Comparison of ENCODE assay signal across 9 cellular contexts in genomic region chr6:14665827-14666724, GRCh38.
DNase-seq lines count a peak whose midpoint lies in the region; ATAC-seq and TF ChIP-seq lines count a peak whose summit lies in the region.
"Had no signal": no experiment of that assay in that cellular context is flagged by ENCODE, and none has a peak within 500 bp of the region (broad histone marks: within the 10 kb centered on the region; RNA-seq: fewer than 3 reads in every experiment).

No MANE protein-coding gene starts in this region.

- intact Hi-C loops in upper lobe of right lung (cut with DNase I) = no loop called here
- intact Hi-C loops in sigmoid colon (cut with DNase I) = no loop called here

- H3K27ac ChIP-seq in SJSA1 (no peak overlapping the region), foreskin keratinocyte (peak overlapping the region; percentile 90), upper lobe of right lung (no peak overlapping the region), sigmoid colon (no peak overlapping the region)
- H3K27ac ChIP-seq: neutrophil had no signal

- H3K9me3 ChIP-seq in SJSA1 (replicated peaks) = no peaks in the 10 kb centered on the region
- no peaks in the 10 kb centered on the region for H3K9me3 ChIP-seq in upper lobe of right lung
- H3K9me3 ChIP-seq in sigmoid colon = no peaks in the 10 kb centered on the region
- H3K9me3 ChIP-seq: neutrophil had no signal

- WGBS in sigmoid colon, 2 donors = 80 to 88% methylated on average over 11 of the region's 11 CpGs

- peaks cover 17% of the 10 kb centered on the region for H3K4me1 ChIP-seq in SJSA1 (replicated peaks)
- peaks cover 28% of the 10 kb centered on the region for H3K4me1 ChIP-seq in foreskin keratinocyte
- no peaks in the 10 kb centered on the region for H3K4me1 ChIP-seq in upper lobe of right lung
- peaks cover 0 to 4% (median under 1%) of the 10 kb centered on the region in 4 donors for H3K4me1 ChIP-seq in sigmoid colon

- H3K27me3 ChIP-seq in SJSA1 (replicated peaks) (no peaks in the 10 kb centered on the region), foreskin keratinocyte (no peaks in the 10 kb centered on the region), upper lobe of right lung (no peaks in the 10 kb centered on the region), sigmoid colon (no peaks in the 10 kb centered on the region)
- H3K27me3 ChIP-seq: neutrophil had no signal

- H3K4me3 ChIP-seq in SJSA1 = no peak overlapping the region
- no peak overlapping the region for H3K4me3 ChIP-seq in upper lobe of right lung
- no peak overlapping the region for H3K4me3 ChIP-seq in sigmoid colon

- H3K36me3 ChIP-seq in SJSA1 (no peaks in the 10 kb centered on the region), upper lobe of right lung (no peaks in the 10 kb centered on the region), sigmoid colon (no peaks in the 10 kb centered on the region)
- H3K36me3 ChIP-seq: neutrophil had no signal

- no peak for TF ChIP-seq POLR2A in sigmoid colon (IDR thresholded peaks at IDR 0.05)

- peak; percentile 97 for ATAC-seq in foreskin keratinocyte
- peak; percentile 86 for ATAC-seq in upper lobe of right lung

- TF ChIP-seq CTCF in foreskin keratinocyte (conservative IDR thresholded peaks at IDR 0.05) = no peak
- TF ChIP-seq CTCF in upper lobe of right lung (IDR thresholded peaks at IDR 0.05) = no peak
- TF ChIP-seq CTCF in sigmoid colon (IDR thresholded peaks at IDR 0.05) = no peak

- no peak for TF ChIP-seq EP300 in sigmoid colon (IDR thresholded peaks at IDR 0.05)

- DNase-seq in stimulated activated CD4-positive, alpha-beta T cell treated with anti-CD3 and anti-CD28 coated beads, Interleukin-15, amount 100 ng/mL, for 24 hours = peak; percentile 74
- no peak for DNase-seq in stimulated activated CD4-positive, alpha-beta T cell treated with anti-CD3 and anti-CD28 coated beads, Interleukin-12 subunit alpha, Interleukin-12 subunit beta, amount 100 ng/mL, for 4 hours
- DNase-seq in SJSA1 (ENCODE audit: low read depth in 1 of 2, low spot score in 2 of 2) (peak; percentile 13 to 53), foreskin keratinocyte (peak; percentile 95 to 98), upper lobe of right lung (peak; percentile 71), sigmoid colon (no peak), cerebellum (ENCODE audit: low spot score) (no peak), inferior parietal cortex (ENCODE audit: extremely low spot score) (no peak)

Comparison
In these comparisons a context has a peak if more than half of its experiments do, and no peak if none do; other contexts are left out.
1. DNase-seq: peak in stimulated activated CD4-positive, alpha-beta T cell treated with anti-CD3 and anti-CD28 coated beads, Interleukin-15, amount 100 ng/mL, for 24 hours (single experiment), SJSA1 (2 of 2), foreskin keratinocyte (2 of 2) and upper lobe of right lung (single experiment); none in stimulated activated CD4-positive, alpha-beta T cell treated with anti-CD3 and anti-CD28 coated beads, Interleukin-12 subunit alpha, Interleukin-12 subunit beta, amount 100 ng/mL, for 4 hours (single experiment), sigmoid colon (single experiment), cerebellum (single experiment) and inferior parietal cortex (single experiment).